In genomic region chr1:40393173-40393572, GRCh38 we compare ENCODE assay signal across 11 cellular contexts. TPM values are rescaled to one million over a fixed set of nuclear protein-coding genes. Genes with fewer than 3 reads are reported as not detected.
DNase-seq lines count a peak whose midpoint lies in the region; ATAC-seq and TF ChIP-seq lines count a peak whose summit lies in the region.
"Had no signal": no experiment of that assay in that cellular context is flagged by ENCODE, and none has a peak within 500 bp of the region (broad histone marks: within the 10 kb centered on the region; RNA-seq: fewer than 3 reads in every experiment).

No MANE protein-coding gene starts in this region.

- H3K4me3 Mint-ChIP-seq in activated T-cell treated with anti-CD3 and anti-CD28 coated beads, Interleukin-2, amount 50 U/mL, for 72 hours, result peak overlapping the region; percentile 56 to 71
- H3K4me3 Mint-ChIP-seq in dendritic cell treated with granulocyte-macrophage colony-stimulating factor and Interleukin-4, amounts not matched to agents 40 ng/mL and 50 ng/mL, for 4 days, result peak overlapping the region; percentile 30

- TF ChIP-seq EP300 in stomach (IDR thresholded peaks at IDR 0.05), result no peak

- H3K9me3 ChIP-seq in stomach, result no peaks in the 10 kb centered on the region
- H3K9me3 ChIP-seq: vagina had no signal

- H3K4me1 Mint-ChIP-seq in activated T-cell treated with anti-CD3 and anti-CD28 coated beads, Interleukin-2, amount 50 U/mL, for 72 hours (ENCODE audit: low read depth), result peaks cover 100% of the 10 kb centered on the region
- H3K4me1 Mint-ChIP-seq in dendritic cell treated with granulocyte-macrophage colony-stimulating factor and Interleukin-4, amounts not matched to agents 40 ng/mL and 50 ng/mL, for 4 days (ENCODE audit: low read depth), result peaks cover 77% of the 10 kb centered on the region

- no peak for ATAC-seq in activated T-cell treated with anti-CD3 and anti-CD28 coated beads, Interleukin-2, amount 50 U/mL, for 72 hours (replicated peaks in 1 of 2)
- ATAC-seq in HG02970 (IDR thresholded peaks at IDR 0.05; ENCODE audit: low FRiP score, unreplicated experiment), result no peak
- no peak for ATAC-seq in GM18498 (IDR thresholded peaks at IDR 0.05; ENCODE audit: unreplicated experiment)

- H3K9me3 Mint-ChIP-seq in activated T-cell treated with anti-CD3 and anti-CD28 coated beads, Interleukin-2, amount 50 U/mL, for 72 hours, result no peaks in the 10 kb centered on the region
- H3K9me3 Mint-ChIP-seq in dendritic cell treated with granulocyte-macrophage colony-stimulating factor and Interleukin-4, amounts not matched to agents 40 ng/mL and 50 ng/mL, for 4 days, result no peaks in the 10 kb centered on the region

- H3K36me3 Mint-ChIP-seq in activated T-cell treated with anti-CD3 and anti-CD28 coated beads, Interleukin-2, amount 50 U/mL, for 72 hours (ENCODE audit: insufficient read depth in 2 of 2), result peaks cover 31 to 47% of the 10 kb centered on the region in 2 donors
- H3K36me3 Mint-ChIP-seq in dendritic cell treated with granulocyte-macrophage colony-stimulating factor and Interleukin-4, amounts not matched to agents 40 ng/mL and 50 ng/mL, for 4 days (ENCODE audit: low read depth), result peaks cover 45% of the 10 kb centered on the region

- no peak for DNase-seq in activated T-cell treated with anti-CD3 and anti-CD28 coated beads, Interleukin-2, amount 50 U/mL, for 72 hours
- DNase-seq in activated T-cell treated with anti-CD3 and anti-CD28 coated beads for 4 hours (no peak), OCI-M1 (lab: John Stamatoyannopoulos, UW) (peak; percentile 20), stomach (no peak), midbrain (lab: John Stamatoyannopoulos, UW) (no peak)
- DNase-seq: activated gamma-delta T cell treated with Interleukin-2 at 50 U/mL for 16 hours, Kasumi-1 had no signal

- peaks cover 0 to 8% (median 3%) of the 10 kb centered on the region in 4 donors for H3K36me3 ChIP-seq in stomach
- H3K36me3 ChIP-seq: vagina had no signal

- H3K27me3 ChIP-seq in stomach, result no peaks in the 10 kb centered on the region
- H3K27me3 ChIP-seq: vagina had no signal

- 61 to 71% (median 67%) methylated on average over 3 of the region's 3 CpGs for WGBS in stomach, 5 donors

- H3K4me1 ChIP-seq in stomach, result peaks cover 49 to 99% (median 84%) of the 10 kb centered on the region in 4 donors

- intact Hi-C loops in dendritic cell treated with granulocyte-macrophage colony-stimulating factor and Interleukin-4, amounts not matched to agents 40 ng/mL and 50 ng/mL, for 4 days (cut with micrococcal nuclease), result no loop called here
- intact Hi-C loops in stomach (cut with DNase I; ENCODE audit: low total_unique reads), result no loop called here

- H3K27me3 Mint-ChIP-seq in activated T-cell treated with anti-CD3 and anti-CD28 coated beads, Interleukin-2, amount 50 U/mL, for 72 hours (ENCODE audit: low read depth), result no peaks in the 10 kb centered on the region
- H3K27me3 Mint-ChIP-seq in dendritic cell treated with granulocyte-macrophage colony-stimulating factor and Interleukin-4, amounts not matched to agents 40 ng/mL and 50 ng/mL, for 4 days, result no peaks in the 10 kb centered on the region

- peak overlapping the region in 4 of 5 donors; percentile 80 to 99 (median 88) for H3K27ac ChIP-seq in stomach
- H3K27ac ChIP-seq: vagina had no signal

- TF ChIP-seq POLR2A in stomach (IDR thresholded peaks at IDR 0.05), result no peak

- TF ChIP-seq CTCF in stomach (IDR thresholded peaks at IDR 0.05), result no peak

- peak overlapping the region; percentile 54 for H3K27ac Mint-ChIP-seq in activated T-cell treated with anti-CD3 and anti-CD28 coated beads, Interleukin-2, amount 50 U/mL, for 72 hours
- peak overlapping the region; percentile 76 for H3K27ac Mint-ChIP-seq in dendritic cell treated with granulocyte-macrophage colony-stimulating factor and Interleukin-4, amounts not matched to agents 40 ng/mL and 50 ng/mL, for 4 days

- no peak overlapping the region for H3K4me3 ChIP-seq in stomach
- H3K4me3 ChIP-seq: vagina had no signal

RNA-seq across cellular contexts. Expression of gene SMAP2, which starts 19.6 kb away (rescaled TPM):
- 100 to 1,000 TPM; 487 to 586 TPM for total RNA-seq in activated T-cell treated with anti-CD3 and anti-CD28 coated beads, Interleukin-2, amount 50 U/mL, for 72 hours
- total RNA-seq in stomach, result 10 to 100 TPM; 21.6 to 58.0 (median 35.9) TPM
- 10 to 100 TPM; 22.4 to 50.4 (median 27.8) TPM for polyA plus RNA-seq in stomach

RNA-seq across cellular contexts. Expression of gene ZFP69B, which starts 57.1 kb away (rescaled TPM):
- 1 to 10 TPM; 7.4 to 7.9 TPM for total RNA-seq in activated T-cell treated with anti-CD3 and anti-CD28 coated beads, Interleukin-2, amount 50 U/mL, for 72 hours
- 1 to 10 TPM in 1 of 5 donors, under 1 TPM in 1, not detected in 3; 0.45 to 2.0 TPM for total RNA-seq in stomach
- under 1 TPM; 0.35 to 0.92 (median 0.81) TPM for polyA plus RNA-seq in stomach

Comparison
In these comparisons a context has a peak if more than half of its experiments do, and no peak if none do; other contexts are left out.
1. RNA of gene SMAP2, which starts 19.6 kb away (total RNA-seq): 487 to 586 TPM in activated T-cell treated with anti-CD3 and anti-CD28 coated beads, Interleukin-2, amount 50 U/mL, for 72 hours; 21.6 to 58.0 TPM in stomach; every median in the first group is over 4 times any median in the second.